ENCODE assay signal across 9 cellular contexts in genomic region chr5:110916373-110917049, GRCh38.
DNase-seq lines count a peak whose midpoint lies in the region; ATAC-seq and TF ChIP-seq lines count a peak whose summit lies in the region.
"Had no signal": no experiment of that assay in that cellular context is flagged by ENCODE, and none has a peak within 500 bp of the region (broad histone marks: within the 10 kb centered on the region; RNA-seq: fewer than 3 reads in every experiment).

No MANE protein-coding gene starts in this region.

- 17% methylated on average over 6 of the region's 6 CpGs for WGBS in hepatocyte (ENCODE audit: low lambda C conversion rate, missing lambda C conversion rate)

- no peaks in the 10 kb centered on the region for H3K36me3 Mint-ChIP-seq in HFFc6 (ENCODE audit: low read depth)
- H3K36me3 Mint-ChIP-seq in T-cell = no peaks in the 10 kb centered on the region

- H3K27me3 Mint-ChIP-seq in HFFc6 (ENCODE audit: insufficient read depth) = peaks cover 2% of the 10 kb centered on the region
- peaks cover 2 to 11% of the 10 kb centered on the region in 2 donors for H3K27me3 Mint-ChIP-seq in T-cell

- peak overlapping the region; percentile 52 for H3K4me3 Mint-ChIP-seq in HFFc6
- no peak overlapping the region for H3K4me3 Mint-ChIP-seq in T-cell

- ATAC-seq in T-cell (replicated peaks in 1 of 4) = no peak

- DNase-seq in AG10803 (ENCODE audit: low read depth) (peak; percentile 77), HFFc6 (peak; percentile 91), RPMI7951 (ENCODE audit: low read depth) (peak; percentile 88), hepatocyte (ENCODE audit: low spot score) (peak; percentile 70), NCI-H345 (lab: John Stamatoyannopoulos, UW) (no peak), OCI-LY7 (ENCODE audit: low spot score) (no peak), T-cell (no peak)
- no peak for DNase-seq in effector CD8-positive, alpha-beta T cell (lab: John Stamatoyannopoulos, UW)
- DNase-seq: NCI-H446 treated with DMSO at 0.1 percent for 48 hours had no signal

- peaks cover 35% of the 10 kb centered on the region for H3K4me1 Mint-ChIP-seq in HFFc6 (ENCODE audit: low read depth)
- H3K4me1 Mint-ChIP-seq in T-cell = no peaks in the 10 kb centered on the region

- no peaks in the 10 kb centered on the region for H3K27me3 ChIP-seq in hepatocyte

- H3K79me2 ChIP-seq in hepatocyte (no peaks in the 10 kb centered on the region), OCI-LY7 (ENCODE audit: insufficient read depth, low read depth, low read length) (no peaks in the 10 kb centered on the region)

- CTCF ChIA-PET in OCI-LY7 (lab: Charles Lee; ENCODE audit: unreplicated experiment) (no interaction called here), T-cell (lab: Charles Lee) (no interaction called here)

- POLR2A ChIA-PET in OCI-LY7 (lab: Charles Lee) (no interaction called here), T-cell (lab: Charles Lee) (interaction anchor here in 1 of 2 donors (0.6 kb wide), 1 partner anchor 37 kb away, joined by 5 read pairs; no protein-coding TSS in a partner anchor)

- H3K9me3 ChIP-seq in hepatocyte (ENCODE audit: low read depth) (no peaks in the 10 kb centered on the region), OCI-LY7 (ENCODE audit: low read length) (no peaks in the 10 kb centered on the region)

- no peak overlapping the region for H2AFZ ChIP-seq in hepatocyte
- H2AFZ ChIP-seq in OCI-LY7 (ENCODE audit: low read length) = no peak overlapping the region

- H3K27ac ChIP-seq in hepatocyte (peak overlapping the region; percentile 48), OCI-LY7 (ENCODE audit: low read depth, low read length, poor library complexity, severe bottlenecking) (no peak overlapping the region)

- no peaks in the 10 kb centered on the region for H3K9me3 Mint-ChIP-seq in HFFc6
- H3K9me3 Mint-ChIP-seq in T-cell = no peaks in the 10 kb centered on the region

- H3K4me2 ChIP-seq in hepatocyte = peak overlapping the region; percentile 55
- H3K4me2 ChIP-seq in OCI-LY7 (ENCODE audit: low read length) = no peak overlapping the region

- intact Hi-C loops in OCI-LY7 (cut with micrococcal nuclease; ENCODE audit: unreplicated experiment) = no loop called here

- H3K36me3 ChIP-seq in hepatocyte (replicated peaks; ENCODE audit: insufficient read depth, low read depth) (no peaks in the 10 kb centered on the region), OCI-LY7 (ENCODE audit: insufficient read depth, low read length) (no peaks in the 10 kb centered on the region)

- BruUV-seq in OCI-LY7 (replicated peaks; lab: Mats Ljungman, UMichigan) = no TSS peak

- no peak for TF ChIP-seq CTCF in AG10803 (conservative IDR thresholded peaks at IDR 0.05; ENCODE audit: low read length)
- no peak for TF ChIP-seq CTCF in HFFc6 (IDR thresholded peaks at IDR 0.05)
- no peak for TF ChIP-seq CTCF in hepatocyte (IDR thresholded peaks at IDR 0.05; ENCODE audit: poor library complexity)
- TF ChIP-seq CTCF in OCI-LY7 (conservative IDR thresholded peaks at IDR 0.05; ENCODE audit: low read length) = no peak

- no peaks in the 10 kb centered on the region for H3K9me2 ChIP-seq in hepatocyte (replicated peaks; ENCODE audit: insufficient read depth)
- H3K9me2 ChIP-seq in OCI-LY7 (ENCODE audit: insufficient read depth, low read length) = no peaks in the 10 kb centered on the region

- H4K20me1 ChIP-seq in hepatocyte (ENCODE audit: insufficient read depth, poor library complexity, severe bottlenecking) (no peaks in the 10 kb centered on the region), OCI-LY7 (ENCODE audit: insufficient read depth, low read length) (no peaks in the 10 kb centered on the region)

- H3K4me3 ChIP-seq in AG10803 (ENCODE audit: low read length) (no peak overlapping the region), hepatocyte (no peak overlapping the region), OCI-LY7 (ENCODE audit: low read depth, low read length, poor library complexity, severe bottlenecking) (no peak overlapping the region)

- H3K4me1 ChIP-seq in hepatocyte (ENCODE audit: insufficient read depth) (peaks cover 23% of the 10 kb centered on the region), OCI-LY7 (ENCODE audit: insufficient read depth, low read length, poor library complexity, severe bottlenecking) (no peaks in the 10 kb centered on the region)

- H3K27ac Mint-ChIP-seq in HFFc6 (peak overlapping the region; percentile 56), T-cell (no peak overlapping the region)

Comparison
In these comparisons a context has a peak if more than half of its experiments do, and no peak if none do; other contexts are left out.
1. DNase-seq: peak in AG10803 (single experiment), HFFc6 (single experiment), RPMI7951 (single experiment) and hepatocyte (single experiment); none in NCI-H345 (single experiment), effector CD8-positive, alpha-beta T cell (single experiment), OCI-LY7 (single experiment) and T-cell (0 of 34).